1 cellular context compared by ENCODE assay signal in the genomic region with DNA sequence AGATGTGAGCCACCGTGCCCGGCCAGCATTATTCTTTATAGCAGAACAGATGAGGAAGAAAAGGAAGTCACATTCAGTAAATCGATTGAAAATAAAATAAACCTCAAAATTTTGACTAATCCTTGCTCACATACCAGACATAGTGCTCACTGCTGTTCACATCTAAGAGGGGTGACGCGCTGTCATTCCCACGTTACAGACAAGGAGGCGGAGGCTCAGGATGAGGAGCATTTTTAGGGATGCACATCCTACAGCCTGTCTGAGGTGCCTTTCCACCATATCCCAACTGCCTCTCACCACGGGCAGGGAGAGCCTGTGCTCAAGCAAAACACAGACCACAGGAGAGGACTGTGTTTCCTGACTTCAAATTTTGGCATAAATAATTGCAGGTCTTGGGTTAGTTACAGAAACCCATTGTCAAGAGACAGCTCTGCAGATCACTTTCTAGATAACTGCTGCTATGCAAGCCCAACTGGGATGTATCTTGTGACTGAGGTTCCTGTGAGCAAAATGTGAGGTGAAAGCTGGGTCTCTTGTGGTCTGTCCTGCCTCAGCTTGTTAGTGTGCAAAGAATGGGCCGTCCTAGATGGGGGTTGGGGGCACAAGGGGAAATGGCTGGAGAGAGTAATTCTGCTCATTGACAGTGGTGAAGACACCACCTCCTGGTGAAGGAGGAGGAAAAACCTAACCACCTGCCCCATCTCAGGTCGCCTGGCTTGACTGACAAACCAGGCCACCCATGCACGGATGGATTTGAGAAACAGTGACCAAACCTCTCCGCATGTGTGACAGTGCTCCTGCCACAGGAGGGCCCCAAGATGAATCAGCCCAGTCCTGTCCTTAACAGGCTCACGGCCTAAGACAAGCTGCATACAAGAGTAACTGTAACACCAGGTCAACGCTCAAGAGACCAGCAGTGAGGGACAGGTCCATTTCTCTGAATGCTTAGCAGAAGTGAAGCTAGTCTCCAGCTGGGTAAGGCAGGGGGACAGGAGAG.
TF ChIP-seq lines count a peak whose summit lies in the region.

No MANE protein-coding gene starts in this region.

TF ChIP-seq in GM23338, 12 proteins besides CTCF, POLR2A, EP300 and RAD21:
- TF ChIP-seq, protein P1, sequence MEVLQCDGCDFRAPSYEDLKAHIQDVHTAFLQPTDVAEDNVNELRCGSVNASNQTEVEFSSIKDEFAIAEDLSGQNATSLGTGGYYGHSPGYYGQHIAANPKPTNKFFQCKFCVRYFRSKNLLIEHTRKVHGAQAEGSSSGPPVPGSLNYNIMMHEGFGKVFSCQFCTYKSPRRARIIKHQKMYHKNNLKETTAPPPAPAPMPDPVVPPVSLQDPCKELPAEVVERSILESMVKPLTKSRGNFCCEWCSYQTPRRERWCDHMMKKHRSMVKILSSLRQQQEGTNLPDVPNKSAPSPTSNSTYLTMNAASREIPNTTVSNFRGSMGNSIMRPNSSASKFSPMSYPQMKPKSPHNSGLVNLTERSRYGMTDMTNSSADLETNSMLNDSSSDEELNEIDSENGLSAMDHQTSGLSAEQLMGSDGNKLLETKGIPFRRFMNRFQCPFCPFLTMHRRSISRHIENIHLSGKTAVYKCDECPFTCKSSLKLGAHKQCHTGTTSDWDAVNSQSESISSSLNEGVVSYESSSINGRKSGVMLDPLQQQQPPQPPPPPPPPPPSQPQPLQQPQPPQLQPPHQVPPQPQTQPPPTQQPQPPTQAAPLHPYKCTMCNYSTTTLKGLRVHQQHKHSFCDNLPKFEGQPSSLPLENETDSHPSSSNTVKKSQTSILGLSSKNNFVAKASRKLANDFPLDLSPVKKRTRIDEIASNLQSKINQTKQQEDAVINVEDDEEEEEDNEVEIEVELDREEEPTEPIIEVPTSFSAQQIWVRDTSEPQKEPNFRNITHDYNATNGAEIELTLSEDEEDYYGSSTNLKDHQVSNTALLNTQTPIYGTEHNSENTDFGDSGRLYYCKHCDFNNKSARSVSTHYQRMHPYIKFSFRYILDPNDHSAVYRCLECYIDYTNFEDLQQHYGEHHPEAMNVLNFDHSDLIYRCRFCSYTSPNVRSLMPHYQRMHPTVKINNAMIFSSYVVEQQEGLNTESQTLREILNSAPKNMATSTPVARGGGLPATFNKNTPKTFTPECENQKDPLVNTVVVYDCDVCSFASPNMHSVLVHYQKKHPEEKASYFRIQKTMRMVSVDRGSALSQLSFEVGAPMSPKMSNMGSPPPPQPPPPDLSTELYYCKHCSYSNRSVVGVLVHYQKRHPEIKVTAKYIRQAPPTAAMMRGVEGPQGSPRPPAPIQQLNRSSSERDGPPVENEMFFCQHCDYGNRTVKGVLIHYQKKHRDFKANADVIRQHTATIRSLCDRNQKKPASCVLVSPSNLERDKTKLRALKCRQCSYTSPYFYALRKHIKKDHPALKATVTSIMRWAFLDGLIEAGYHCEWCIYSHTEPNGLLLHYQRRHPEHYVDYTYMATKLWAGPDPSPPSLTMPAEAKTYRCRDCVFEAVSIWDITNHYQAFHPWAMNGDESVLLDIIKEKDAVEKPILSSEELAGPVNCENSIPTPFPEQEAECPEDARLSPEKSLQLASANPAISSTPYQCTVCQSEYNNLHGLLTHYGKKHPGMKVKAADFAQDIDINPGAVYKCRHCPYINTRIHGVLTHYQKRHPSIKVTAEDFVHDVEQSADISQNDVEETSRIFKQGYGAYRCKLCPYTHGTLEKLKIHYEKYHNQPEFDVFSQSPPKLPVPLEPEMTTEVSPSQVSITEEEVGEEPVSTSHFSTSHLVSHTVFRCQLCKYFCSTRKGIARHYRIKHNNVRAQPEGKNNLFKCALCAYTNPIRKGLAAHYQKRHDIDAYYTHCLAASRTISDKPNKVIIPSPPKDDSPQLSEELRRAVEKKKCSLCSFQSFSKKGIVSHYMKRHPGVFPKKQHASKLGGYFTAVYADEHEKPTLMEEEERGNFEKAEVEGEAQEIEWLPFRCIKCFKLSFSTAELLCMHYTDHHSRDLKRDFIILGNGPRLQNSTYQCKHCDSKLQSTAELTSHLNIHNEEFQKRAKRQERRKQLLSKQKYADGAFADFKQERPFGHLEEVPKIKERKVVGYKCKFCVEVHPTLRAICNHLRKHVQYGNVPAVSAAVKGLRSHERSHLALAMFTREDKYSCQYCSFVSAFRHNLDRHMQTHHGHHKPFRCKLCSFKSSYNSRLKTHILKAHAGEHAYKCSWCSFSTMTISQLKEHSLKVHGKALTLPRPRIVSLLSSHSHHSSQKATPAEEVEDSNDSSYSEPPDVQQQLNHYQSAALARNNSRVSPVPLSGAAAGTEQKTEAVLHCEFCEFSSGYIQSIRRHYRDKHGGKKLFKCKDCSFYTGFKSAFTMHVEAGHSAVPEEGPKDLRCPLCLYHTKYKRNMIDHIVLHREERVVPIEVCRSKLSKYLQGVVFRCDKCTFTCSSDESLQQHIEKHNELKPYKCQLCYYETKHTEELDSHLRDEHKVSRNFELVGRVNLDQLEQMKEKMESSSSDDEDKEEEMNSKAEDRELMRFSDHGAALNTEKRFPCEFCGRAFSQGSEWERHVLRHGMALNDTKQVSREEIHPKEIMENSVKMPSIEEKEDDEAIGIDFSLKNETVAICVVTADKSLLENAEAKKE (CRISPR knock-in tag; IDR thresholded peaks at IDR 0.05): no peak
- TF ChIP-seq, protein P2, sequence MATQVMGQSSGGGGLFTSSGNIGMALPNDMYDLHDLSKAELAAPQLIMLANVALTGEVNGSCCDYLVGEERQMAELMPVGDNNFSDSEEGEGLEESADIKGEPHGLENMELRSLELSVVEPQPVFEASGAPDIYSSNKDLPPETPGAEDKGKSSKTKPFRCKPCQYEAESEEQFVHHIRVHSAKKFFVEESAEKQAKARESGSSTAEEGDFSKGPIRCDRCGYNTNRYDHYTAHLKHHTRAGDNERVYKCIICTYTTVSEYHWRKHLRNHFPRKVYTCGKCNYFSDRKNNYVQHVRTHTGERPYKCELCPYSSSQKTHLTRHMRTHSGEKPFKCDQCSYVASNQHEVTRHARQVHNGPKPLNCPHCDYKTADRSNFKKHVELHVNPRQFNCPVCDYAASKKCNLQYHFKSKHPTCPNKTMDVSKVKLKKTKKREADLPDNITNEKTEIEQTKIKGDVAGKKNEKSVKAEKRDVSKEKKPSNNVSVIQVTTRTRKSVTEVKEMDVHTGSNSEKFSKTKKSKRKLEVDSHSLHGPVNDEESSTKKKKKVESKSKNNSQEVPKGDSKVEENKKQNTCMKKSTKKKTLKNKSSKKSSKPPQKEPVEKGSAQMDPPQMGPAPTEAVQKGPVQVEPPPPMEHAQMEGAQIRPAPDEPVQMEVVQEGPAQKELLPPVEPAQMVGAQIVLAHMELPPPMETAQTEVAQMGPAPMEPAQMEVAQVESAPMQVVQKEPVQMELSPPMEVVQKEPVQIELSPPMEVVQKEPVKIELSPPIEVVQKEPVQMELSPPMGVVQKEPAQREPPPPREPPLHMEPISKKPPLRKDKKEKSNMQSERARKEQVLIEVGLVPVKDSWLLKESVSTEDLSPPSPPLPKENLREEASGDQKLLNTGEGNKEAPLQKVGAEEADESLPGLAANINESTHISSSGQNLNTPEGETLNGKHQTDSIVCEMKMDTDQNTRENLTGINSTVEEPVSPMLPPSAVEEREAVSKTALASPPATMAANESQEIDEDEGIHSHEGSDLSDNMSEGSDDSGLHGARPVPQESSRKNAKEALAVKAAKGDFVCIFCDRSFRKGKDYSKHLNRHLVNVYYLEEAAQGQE (IDR thresholded peaks at IDR 0.05; ENCODE audit: unreplicated experiment): no peak
- TF ChIP-seq NANOG (IDR thresholded peaks at IDR 0.05; ENCODE audit: borderline replicate concordance): no peak
- no peak for TF ChIP-seq ZNF331 (CRISPR knock-in tag; IDR thresholded peaks at IDR 0.05; ENCODE audit: low read depth)
- no peak for TF ChIP-seq EZH2 (IDR thresholded peaks at IDR 0.05; ENCODE audit: low read depth, unreplicated experiment)
- TF ChIP-seq POLR2AphosphoS5 (IDR thresholded peaks at IDR 0.05; ENCODE audit: low read depth): no peak
- TF ChIP-seq ZNF114 (CRISPR knock-in tag; IDR thresholded peaks at IDR 0.05): no peak
- TF ChIP-seq, protein P3, sequence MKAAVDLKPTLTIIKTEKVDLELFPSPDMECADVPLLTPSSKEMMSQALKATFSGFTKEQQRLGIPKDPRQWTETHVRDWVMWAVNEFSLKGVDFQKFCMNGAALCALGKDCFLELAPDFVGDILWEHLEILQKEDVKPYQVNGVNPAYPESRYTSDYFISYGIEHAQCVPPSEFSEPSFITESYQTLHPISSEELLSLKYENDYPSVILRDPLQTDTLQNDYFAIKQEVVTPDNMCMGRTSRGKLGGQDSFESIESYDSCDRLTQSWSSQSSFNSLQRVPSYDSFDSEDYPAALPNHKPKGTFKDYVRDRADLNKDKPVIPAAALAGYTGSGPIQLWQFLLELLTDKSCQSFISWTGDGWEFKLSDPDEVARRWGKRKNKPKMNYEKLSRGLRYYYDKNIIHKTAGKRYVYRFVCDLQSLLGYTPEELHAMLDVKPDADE (IDR thresholded peaks at IDR 0.05): no peak
- TF ChIP-seq JUNB (IDR thresholded peaks at IDR 0.05; ENCODE audit: unreplicated experiment): no peak
- TF ChIP-seq STAT1 (IDR thresholded peaks at IDR 0.05; ENCODE audit: unreplicated experiment): no peak
- no peak for TF ChIP-seq EZH2phosphoT487 (IDR thresholded peaks at IDR 0.05; ENCODE audit: unreplicated experiment)
- no peak for TF ChIP-seq CREB1 (CRISPR knock-in tag; IDR thresholded peaks at IDR 0.05; ENCODE audit: low read depth)
TF ChIP-seq in GM23338: peak in this region for 0.
